In genomic region chr9:66695561-66696240, GRCh38 we compare ENCODE assay signal across 8 cellular contexts.
DNase-seq lines count a peak whose midpoint lies in the region; ATAC-seq lines count a peak whose summit lies in the region.
"Not testable (repeated sequence)": the region's sequence is repeated elsewhere in the genome, so short reads cannot be mapped to it uniquely, and the experiment has no call there.

No MANE protein-coding gene starts in this region.

- not testable (repeated sequence) for H3K27ac Mint-ChIP-seq in CD4-positive, alpha-beta memory T cell; naive thymus-derived CD8-positive, alpha-beta T cell

- H3K4me3 ChIP-seq in CD4-positive, alpha-beta memory T cell (ENCODE audit: low read length in 2 of 2), result not testable (repeated sequence)

- peak in 4 of 5 donors; percentile 0 to 27 (median 4) for DNase-seq in CD4-positive, alpha-beta memory T cell
- DNase-seq in activated T-cell treated with anti-CD3 and anti-CD28 coated beads, Interleukin-2, amount 50 U/mL, for 4 hours, result not testable (repeated sequence)
- peak in 1 of 10 donors; percentile 5 for DNase-seq in naive thymus-derived CD8-positive, alpha-beta T cell

- H3K27ac ChIP-seq in CD4-positive, alpha-beta memory T cell (ENCODE audit: low read depth, low read length), result not testable (repeated sequence)

- not testable (repeated sequence) for H3K4me3 Mint-ChIP-seq in CD4-positive, alpha-beta memory T cell; activated T-cell treated with anti-CD3 and anti-CD28 coated beads, Interleukin-2, amount 50 U/mL, for 4 hours; naive thymus-derived CD8-positive, alpha-beta T cell

- not testable (repeated sequence) for H3K9me3 ChIP-seq in CD4-positive, alpha-beta memory T cell (ENCODE audit: control insufficient read depth in 1 of 2, low read length in 2 of 2)

- H3K9me3 Mint-ChIP-seq in CD4-positive, alpha-beta memory T cell; activated T-cell treated with anti-CD3 and anti-CD28 coated beads, Interleukin-2, amount 50 U/mL, for 4 hours; naive thymus-derived CD8-positive, alpha-beta T cell: not testable (repeated sequence)

- not testable (repeated sequence) for H3K4me1 Mint-ChIP-seq in CD4-positive, alpha-beta memory T cell; activated T-cell treated with anti-CD3 and anti-CD28 coated beads, Interleukin-2, amount 50 U/mL, for 4 hours (ENCODE audit: low read depth); naive thymus-derived CD8-positive, alpha-beta T cell

- not testable (repeated sequence) for H3K4me1 ChIP-seq in CD4-positive, alpha-beta memory T cell (ENCODE audit: insufficient read depth, low read length)

- intact Hi-C loops in CD4-positive, alpha-beta memory T cell (cut with micrococcal nuclease), result not testable (repeated sequence)

- H3K36me3 ChIP-seq in CD4-positive, alpha-beta memory T cell (ENCODE audit: insufficient read depth, low read length), result not testable (repeated sequence)

- CTCF ChIA-PET in CD4-positive, alpha-beta memory T cell (lab: Charles Lee; ENCODE audit: partially characterized antibody), result not testable (repeated sequence)

- not testable (repeated sequence) for H3K36me3 Mint-ChIP-seq in CD4-positive, alpha-beta memory T cell; activated T-cell treated with anti-CD3 and anti-CD28 coated beads, Interleukin-2, amount 50 U/mL, for 4 hours (ENCODE audit: insufficient read depth); naive thymus-derived CD8-positive, alpha-beta T cell

- not testable (repeated sequence) for H3K27me3 ChIP-seq in CD4-positive, alpha-beta memory T cell (ENCODE audit: insufficient read depth, low read length)

- ATAC-seq in GM19035 (IDR thresholded peaks at IDR 0.05; ENCODE audit: unreplicated experiment) (peak; percentile 66), GM21423 (IDR thresholded peaks at IDR 0.05; ENCODE audit: unreplicated experiment) (peak; percentile 69), HG02610 (IDR thresholded peaks at IDR 0.05; ENCODE audit: unreplicated experiment) (peak; percentile 62), HG03039 (IDR thresholded peaks at IDR 0.05; ENCODE audit: unreplicated experiment) (peak; percentile 82), HG03565 (IDR thresholded peaks at IDR 0.05; ENCODE audit: unreplicated experiment) (peak; percentile 58)
- ATAC-seq in activated T-cell treated with anti-CD3 and anti-CD28 coated beads, Interleukin-2, amount 50 U/mL, for 4 hours, result peak; percentile 54 to 67
- peak; percentile 78 to 80 for ATAC-seq in naive thymus-derived CD8-positive, alpha-beta T cell

- not testable (repeated sequence) for H3K27me3 Mint-ChIP-seq in CD4-positive, alpha-beta memory T cell; activated T-cell treated with anti-CD3 and anti-CD28 coated beads, Interleukin-2, amount 50 U/mL, for 4 hours (ENCODE audit: low read depth); naive thymus-derived CD8-positive, alpha-beta T cell

- POLR2A ChIA-PET in CD4-positive, alpha-beta memory T cell (lab: Charles Lee; ENCODE audit: partially characterized antibody); naive thymus-derived CD8-positive, alpha-beta T cell (lab: Charles Lee): not testable (repeated sequence)
